ENCODE assay signal across 1 cellular context in the genomic region with DNA sequence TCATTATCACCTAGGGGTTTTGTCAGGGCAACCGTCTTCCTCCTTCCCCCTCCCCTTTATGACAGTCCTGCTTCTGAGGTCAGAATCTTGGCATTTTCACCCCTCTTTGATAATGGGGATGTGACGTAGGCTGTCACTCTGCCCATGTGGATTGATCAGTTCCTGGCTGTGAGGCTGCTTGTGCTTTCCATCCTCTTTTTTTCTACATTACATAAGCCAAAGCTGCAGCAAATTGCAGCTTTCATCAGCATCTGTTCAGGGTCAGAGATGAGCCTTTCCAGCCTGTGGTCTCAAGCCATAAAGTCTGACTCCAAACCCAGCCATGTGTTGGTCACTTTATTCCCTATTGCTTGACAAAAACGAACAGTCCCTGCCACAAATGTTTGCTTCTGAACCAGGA.
TF ChIP-seq lines count a peak whose summit lies in the region.

No MANE protein-coding gene starts in this region.

TF ChIP-seq in H1, 55 proteins besides CTCF, POLR2A, EP300 and RAD21 (continued from another document):
- no peak for TF ChIP-seq HDAC2 (IDR thresholded peaks at IDR 0.05; ENCODE audit: borderline replicate concordance in 1 of 2, low read depth in 2 of 2, low read length in 2 of 2)
TF ChIP-seq in H1: peak in this region for 0.
